ENCODE assay signal across 8 cellular contexts in genomic region chr3:50436063-50436674, GRCh38.
A peak's percentile ranks its signal among the peaks of the same experiment; 100 is the strongest.
DNase-seq lines count a peak whose midpoint lies in the region; ATAC-seq and TF ChIP-seq lines count a peak whose summit lies in the region.

No MANE protein-coding gene starts in this region.

- TF ChIP-seq POLR2A in ovary (IDR thresholded peaks at IDR 0.05) (no peak), transverse colon (IDR thresholded peaks at IDR 0.05) (no peak)

- H3K9me3 ChIP-seq in HAP-1: no peaks in the 10 kb centered on the region
- H3K9me3 ChIP-seq in OCI-LY7 (ENCODE audit: low read length): no peaks in the 10 kb centered on the region
- H3K9me3 ChIP-seq in ovary: no peaks in the 10 kb centered on the region
- H3K9me3 ChIP-seq in transverse colon: no peaks in the 10 kb centered on the region

- intact Hi-C loops in OCI-LY7 (cut with micrococcal nuclease; ENCODE audit: unreplicated experiment) (loop anchor here (1.0 kb wide), 2 partner anchors 106 to 178 kb away; no protein-coding TSS in a partner anchor), ovary (cut with DNase I) (loop anchor here in 2 of 4 donors (5.0 to 10.0 kb wide), 2 partner anchors 106 to 109 kb away; no protein-coding TSS in a partner anchor), transverse colon (cut with DNase I; ENCODE audit: low total_unique reads) (loop anchor here (10.0 kb wide), 1 partner anchor 109 kb away; no protein-coding TSS in a partner anchor)

- no peaks in the 10 kb centered on the region for H3K27me3 ChIP-seq in HAP-1 (ENCODE audit: low read depth)
- no peaks in the 10 kb centered on the region for H3K27me3 ChIP-seq in ovary
- no peaks in the 10 kb centered on the region for H3K27me3 ChIP-seq in transverse colon

- H3K9me2 ChIP-seq in OCI-LY7 (ENCODE audit: insufficient read depth, low read length): no peaks in the 10 kb centered on the region

- CTCF ChIA-PET in OCI-LY7 (lab: Charles Lee; ENCODE audit: unreplicated experiment): no interaction called here

- no peaks in the 10 kb centered on the region for H3K79me2 ChIP-seq in OCI-LY7 (ENCODE audit: insufficient read depth, low read depth, low read length)

- BruUV-seq in OCI-LY7 (replicated peaks; lab: Mats Ljungman, UMichigan): no TSS peak

- no peak overlapping the region for H2AFZ ChIP-seq in OCI-LY7 (ENCODE audit: low read length)

- H3K4me1 ChIP-seq in HAP-1 (peaks cover 2% of the 10 kb centered on the region), OCI-LY7 (ENCODE audit: insufficient read depth, low read length, poor library complexity, severe bottlenecking) (no peaks in the 10 kb centered on the region), ovary (ENCODE audit: insufficient read depth) (no peaks in the 10 kb centered on the region), transverse colon (no peaks in the 10 kb centered on the region)

- H3K9me3 Mint-ChIP-seq in activated T-cell treated with anti-CD3 and anti-CD28 coated beads, Interleukin-2, amount 50 U/mL, for 72 hours: no peaks in the 10 kb centered on the region

- no peaks in the 10 kb centered on the region for H3K36me3 Mint-ChIP-seq in activated T-cell treated with anti-CD3 and anti-CD28 coated beads, Interleukin-2, amount 50 U/mL, for 72 hours (ENCODE audit: insufficient read depth in 2 of 2)

- no peaks in the 10 kb centered on the region for H3K4me1 Mint-ChIP-seq in activated T-cell treated with anti-CD3 and anti-CD28 coated beads, Interleukin-2, amount 50 U/mL, for 72 hours (ENCODE audit: low read depth)

- POLR2A ChIA-PET in OCI-LY7 (lab: Charles Lee): no interaction called here

- H3K4me3 ChIP-seq in HAP-1: no peak overlapping the region
- no peak overlapping the region for H3K4me3 ChIP-seq in OCI-LY7 (ENCODE audit: low read depth, low read length, poor library complexity, severe bottlenecking)
- H3K4me3 ChIP-seq in fibroblast of villous mesenchyme (ENCODE audit: low read depth, low read length): no peak overlapping the region
- no peak overlapping the region for H3K4me3 ChIP-seq in ovary
- H3K4me3 ChIP-seq in transverse colon: no peak overlapping the region

- peak; percentile 91 to 94 for ATAC-seq in activated T-cell treated with anti-CD3 and anti-CD28 coated beads, Interleukin-2, amount 50 U/mL, for 72 hours (replicated peaks in 1 of 2)
- ATAC-seq in GM19455 (IDR thresholded peaks at IDR 0.05; ENCODE audit: unreplicated experiment): no peak

- no peaks in the 10 kb centered on the region for H3K36me3 ChIP-seq in HAP-1 (replicated peaks)
- H3K36me3 ChIP-seq in OCI-LY7 (ENCODE audit: insufficient read depth, low read length): no peaks in the 10 kb centered on the region
- H3K36me3 ChIP-seq in ovary: no peaks in the 10 kb centered on the region
- no peaks in the 10 kb centered on the region for H3K36me3 ChIP-seq in transverse colon

- peak; percentile 81 for DNase-seq in CD1c-positive myeloid dendritic cell (ENCODE audit: extremely low spot score)
- DNase-seq in HAP-1 (ENCODE audit: low spot score in 2 of 2): peak; percentile 55 to 87
- peak; percentile 62 for DNase-seq in OCI-LY7 (ENCODE audit: low spot score)
- DNase-seq in activated T-cell treated with anti-CD3 and anti-CD28 coated beads, Interleukin-2, amount 50 U/mL, for 72 hours: peak; percentile 79 to 86
- peak; percentile 15 for DNase-seq in fibroblast of villous mesenchyme (ENCODE audit: low read depth)
- peak in 4 of 5 donors; percentile 43 to 66 (median 49) for DNase-seq in ovary
- peak; percentile 72 for DNase-seq in transverse colon

- TF ChIP-seq CTCF in OCI-LY7 (conservative IDR thresholded peaks at IDR 0.05; ENCODE audit: low read length) (peak; percentile 90), fibroblast of villous mesenchyme (IDR thresholded peaks at IDR 0.05; ENCODE audit: insufficient read depth, low read depth, low read length) (peak; percentile 73), ovary (IDR thresholded peaks at IDR 0.05) (peak; percentile 12 to 34 (median 22)), transverse colon (IDR thresholded peaks at IDR 0.05) (peak; percentile 69 to 83 (median 76))

- in situ Hi-C loops in HAP-1 (cut with MboI; ENCODE audit: low sequenced_read_pairs) (loop anchor here (5.0 kb wide), 1 partner anchor 111 kb away; no protein-coding TSS in a partner anchor), transverse colon (cut with MboI; ENCODE audit: low pct_ligation_motif_present in 1 of 4, low pct_unique_long_range_greater_than_20kb in 1 of 4, low sequenced_read_pairs in 3 of 4) (loop anchor here in 2 of 4 donors (10.0 kb wide), 1 partner anchor 109 kb away; no protein-coding TSS in a partner anchor)

- no peak for TF ChIP-seq EP300 in ovary (IDR thresholded peaks at IDR 0.05)
- TF ChIP-seq EP300 in transverse colon (IDR thresholded peaks at IDR 0.05; ENCODE audit: low read depth): no peak

- H3K27me3 Mint-ChIP-seq in activated T-cell treated with anti-CD3 and anti-CD28 coated beads, Interleukin-2, amount 50 U/mL, for 72 hours (ENCODE audit: low read depth): peaks cover 5% of the 10 kb centered on the region

- 24 to 37% (median 28%) methylated on average over 5 of the region's 5 CpGs for WGBS in ovary, 3 donors
- 5% methylated on average over 4 of the region's 5 CpGs; no CpG with 5 or more reads in 1 of the 2 donors for WGBS in transverse colon (ENCODE audit: low coverage in 1 of 2), 2 donors

- no peak overlapping the region for H3K4me2 ChIP-seq in OCI-LY7 (ENCODE audit: low read length)

- H3K27ac ChIP-seq in OCI-LY7 (ENCODE audit: low read depth, low read length, poor library complexity, severe bottlenecking) (no peak overlapping the region), ovary (no peak overlapping the region), transverse colon (no peak overlapping the region)

- no peak overlapping the region for H3K27ac Mint-ChIP-seq in activated T-cell treated with anti-CD3 and anti-CD28 coated beads, Interleukin-2, amount 50 U/mL, for 72 hours

- H3K4me3 Mint-ChIP-seq in activated T-cell treated with anti-CD3 and anti-CD28 coated beads, Interleukin-2, amount 50 U/mL, for 72 hours: no peak overlapping the region

- no peaks in the 10 kb centered on the region for H4K20me1 ChIP-seq in OCI-LY7 (ENCODE audit: insufficient read depth, low read length)

Comparison
In these comparisons a context has a peak if more than half of its experiments do, and no peak if none do; other contexts are left out.
1. DNase-seq: peak in every context shown above with its lines; median percentile 82 in activated T-cell treated with anti-CD3 and anti-CD28 coated beads, Interleukin-2, amount 50 U/mL, for 72 hours; 81 in CD1c-positive myeloid dendritic cell; 72 in transverse colon; 71 in HAP-1; 62 in OCI-LY7; 49 in ovary; 15 in fibroblast of villous mesenchyme.
2. CTCF ChIP-seq: peak in every context shown above with its lines; median percentile 90 in OCI-LY7; 76 in transverse colon; 73 in fibroblast of villous mesenchyme; 22 in ovary.